Comparison of ENCODE assay signal across 23 cellular contexts in the genomic region with DNA sequence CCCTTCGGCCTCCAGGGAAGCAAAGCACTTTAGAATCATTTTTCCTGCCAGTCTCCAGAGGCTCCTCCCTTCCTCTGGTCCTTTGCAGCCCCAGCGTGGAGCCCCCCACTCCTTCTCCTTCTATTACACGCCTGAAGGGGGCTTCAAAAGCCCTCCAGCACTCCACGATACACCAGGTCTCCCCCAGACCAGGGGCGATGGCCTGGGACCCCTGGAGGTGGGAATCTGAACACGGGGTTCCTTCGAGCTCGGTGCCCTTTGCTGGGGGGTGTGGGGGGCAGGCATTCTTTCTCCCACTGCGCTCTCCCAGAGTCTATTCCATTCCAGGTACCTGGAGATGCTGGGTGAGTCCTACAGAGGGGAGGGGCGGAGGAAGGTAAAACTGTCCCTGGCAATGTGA.
DNase-seq lines count a peak whose midpoint lies in the region; ATAC-seq and TF ChIP-seq lines count a peak whose summit lies in the region.
"Had no signal": no experiment of that assay in that cellular context is flagged by ENCODE, and none has a peak within 500 bp of the region (broad histone marks: within the 10 kb centered on the region; RNA-seq: fewer than 3 reads in every experiment).

No MANE protein-coding gene starts in this region.

- no peaks in the 10 kb centered on the region for H3K23me2 ChIP-seq in H9 (ENCODE audit: insufficient read length, low read depth, low read length, poor library complexity, severe bottlenecking)

- intact Hi-C loops in Right ventricle myocardium inferior (cut with DNase I) = no loop called here
- intact Hi-C loops in IMR-90 (cut with micrococcal nuclease) = no loop called here
- intact Hi-C loops in mucosa of descending colon (cut with DNase I, micrococcal nuclease) = no loop called here

- H2AFZ ChIP-seq in IMR-90 (replicated peaks; ENCODE audit: low read length, poor library complexity) (no peak overlapping the region), H9 (ENCODE audit: low read length) (no peak overlapping the region)

- H3K9ac ChIP-seq in IMR-90 (ENCODE audit: low read depth, low read length) = no peak overlapping the region
- H3K9ac ChIP-seq in H9 (ENCODE audit: extremely low read depth, insufficient read length, low read length) = no peak overlapping the region
- H3K9ac ChIP-seq: BLaER1 treated with 17β-estradiol and CSF1 and Interleukin-3, amounts not matched to agents 10 nM and 100 nM had no signal

- no CpG with 5 or more reads among the region's 10 CpGs for WGBS in IMR-90 (ENCODE audit: extremely low coverage in 2 of 2, insufficient read length in 1 of 2), 2 experiments
- 71% methylated on average over 10 of the region's 10 CpGs for WGBS in suprapubic skin
- WGBS in H9 (ENCODE audit: extremely low coverage, insufficient read length, low lambda C conversion rate) = no CpG with 5 or more reads among the region's 10 CpGs

- no peak overlapping the region for H4K91ac ChIP-seq in IMR-90 (ENCODE audit: insufficient read depth, low read depth, low read length)
- H4K91ac ChIP-seq in H9 (ENCODE audit: insufficient read length, low read depth, low read length) = no peak overlapping the region

- H2BK12ac ChIP-seq in H9 (ENCODE audit: insufficient read length, low read depth, low read length) = no peak overlapping the region

- H4K8ac ChIP-seq in IMR-90 (ENCODE audit: low read depth in 2 of 2, low read length in 2 of 2) (no peak overlapping the region), H9 (replicated peaks; ENCODE audit: insufficient read length, low read depth, low read length) (no peak overlapping the region)

- CTCF ChIA-PET in IMR-90 (lab: Yijun Ruan, JAX) = no interaction called here

- peak overlapping the region; percentile 50 for H2AK9ac ChIP-seq in IMR-90 (replicated peaks; ENCODE audit: low read depth, low read length, poor library complexity)

- no TSS peak for BruUV-seq in IMR-90 (replicated peaks; lab: Mats Ljungman, UMichigan)

- H3K4me2 ChIP-seq in IMR-90 (ENCODE audit: low read depth, low read length) (no peak overlapping the region), H9 (ENCODE audit: insufficient read depth, insufficient read length, low read length) (no peak overlapping the region)
- H3K4me2 ChIP-seq: A549; BLaER1 treated with 17β-estradiol and CSF1 and Interleukin-3, amounts not matched to agents 10 nM and 100 nM had no signal

- H3K9me1 ChIP-seq in IMR-90 (ENCODE audit: insufficient read depth, low read length) = no peaks in the 10 kb centered on the region

- no peak overlapping the region for H3K4me3 ChIP-seq in right atrium auricular region
- H3K4me3 ChIP-seq in IMR-90 (ENCODE audit: insufficient read depth, low read depth, low read length) = no peak overlapping the region
- H3K4me3 ChIP-seq in mucosa of descending colon = no peak overlapping the region
- H3K4me3 ChIP-seq in suprapubic skin = no peak overlapping the region
- H3K4me3 ChIP-seq: A549; BLaER1 treated with 17β-estradiol and CSF1 and Interleukin-3, amounts not matched to agents 10 nM and 100 nM; GM12878; Peyer's patch had no signal

- no peak overlapping the region for H3K14ac ChIP-seq in IMR-90 (replicated peaks; ENCODE audit: low read depth, low read length)
- no peak overlapping the region for H3K14ac ChIP-seq in H9 (ENCODE audit: insufficient read depth, low read length)

- H2BK15ac ChIP-seq in IMR-90 (ENCODE audit: low read depth, low read length) (no peak overlapping the region), H9 (ENCODE audit: low read depth, low read length) (no peak overlapping the region)

- ATAC-seq in Right ventricle myocardium inferior (no peak), IMR-90 (ENCODE audit: low read depth) (no peak), mucosa of descending colon (no peak)
- ATAC-seq: A549, GM12878, HCT116 had no signal

- H3K79me2 ChIP-seq in H9 (ENCODE audit: insufficient read depth, low read length) = no peaks in the 10 kb centered on the region

- no peaks in the 10 kb centered on the region for H3K36me3 ChIP-seq in right atrium auricular region
- H3K36me3 ChIP-seq in IMR-90 (ENCODE audit: control insufficient read depth, insufficient read depth, low read length) = no peaks in the 10 kb centered on the region
- H3K36me3 ChIP-seq in mucosa of descending colon (ENCODE audit: low read depth) = no peaks in the 10 kb centered on the region
- H3K36me3 ChIP-seq in suprapubic skin = no peaks in the 10 kb centered on the region
- H3K36me3 ChIP-seq: BLaER1 treated with 17β-estradiol and CSF1 and Interleukin-3, amounts not matched to agents 10 nM and 100 nM; Peyer's patch had no signal

- no peaks in the 10 kb centered on the region for H3K27me3 ChIP-seq in right atrium auricular region
- H3K27me3 ChIP-seq in IMR-90 (ENCODE audit: control insufficient read depth, insufficient read depth, low read length) = no peaks in the 10 kb centered on the region
- peaks cover 6% of the 10 kb centered on the region for H3K27me3 ChIP-seq in suprapubic skin
- no peaks in the 10 kb centered on the region for H3K27me3 ChIP-seq in H9 (ENCODE audit: insufficient read depth, low read length)
- H3K27me3 ChIP-seq: BLaER1 treated with 17β-estradiol and CSF1 and Interleukin-3, amounts not matched to agents 10 nM and 100 nM; Peyer's patch had no signal

- no peaks in the 10 kb centered on the region for H4K20me1 ChIP-seq in IMR-90 (ENCODE audit: insufficient read depth, low read length)
- no peaks in the 10 kb centered on the region for H4K20me1 ChIP-seq in H9 (ENCODE audit: control insufficient read depth, insufficient read depth, insufficient read length)

- no peaks in the 10 kb centered on the region; a peak in 1 of 7 replicates for H3K36me3 Mint-ChIP-seq in H9 (ENCODE audit: insufficient read depth in 1 of 3, low read depth in 3 of 3)
- H3K36me3 Mint-ChIP-seq: CD8-positive, alpha-beta memory T cell had no signal

- TF ChIP-seq CTCF in right atrium auricular region (IDR thresholded peaks at IDR 0.05) (no peak), IMR-90 (conservative IDR thresholded peaks at IDR 0.05; ENCODE audit: low read depth, low read length) (no peak), mucosa of descending colon (IDR thresholded peaks at IDR 0.05) (no peak), suprapubic skin (IDR thresholded peaks at IDR 0.05) (no peak), H9 (conservative IDR thresholded peaks at IDR 0.05) (no peak)

- TF ChIP-seq EP300 in suprapubic skin (IDR thresholded peaks at IDR 0.05) = no peak

- no peak overlapping the region for H2BK20ac ChIP-seq in IMR-90 (ENCODE audit: low read depth, low read length)
- H2BK20ac ChIP-seq in H9 (ENCODE audit: low read depth, low read length, poor library complexity, severe bottlenecking) = no peak overlapping the region

- no peak overlapping the region for H3K27ac ChIP-seq in right atrium auricular region
- no peak overlapping the region for H3K27ac ChIP-seq in IMR-90 (ENCODE audit: insufficient read depth, low read length)
- no peak overlapping the region for H3K27ac ChIP-seq in suprapubic skin
- no peak overlapping the region for H3K27ac ChIP-seq in H9 (ENCODE audit: insufficient read length, low read depth, low read length)
- H3K27ac ChIP-seq: A549; BLaER1 treated with 17β-estradiol and CSF1 and Interleukin-3, amounts not matched to agents 10 nM and 100 nM; Peyer's patch had no signal

- H3K18ac ChIP-seq in IMR-90 (ENCODE audit: low read depth, low read length) (no peak overlapping the region), H9 (ENCODE audit: insufficient read length, low read depth, low read length) (no peak overlapping the region)

- dilution Hi-C loops in IMR-90 (cut with HindIII; ENCODE audit: low sequenced_read_pairs, unreplicated experiment) = no loop called here

- no peak overlapping the region for H3K4ac ChIP-seq in IMR-90 (ENCODE audit: low read depth, low read length)
- H3K4ac ChIP-seq in H9 (ENCODE audit: low read depth, low read length) = no peak overlapping the region

- H3K56ac ChIP-seq in IMR-90 (ENCODE audit: extremely low read depth, insufficient read depth, low read length) (no peak overlapping the region), H9 (ENCODE audit: insufficient read length, low read depth, low read length) (no peak overlapping the region)

- no peak overlapping the region for H3T11ph ChIP-seq in H9 (ENCODE audit: low read length)

- H3K23ac ChIP-seq in IMR-90 (ENCODE audit: low read depth, low read length) = no peak overlapping the region
- H3K23ac ChIP-seq in H9 (ENCODE audit: insufficient read length, low read depth, low read length) = no peak overlapping the region

- peaks cover 6% of the 10 kb centered on the region for H3K27me3 Mint-ChIP-seq in H9 (ENCODE audit: low read depth)
- H3K27me3 Mint-ChIP-seq: CD8-positive, alpha-beta memory T cell had no signal

- H2AK5ac ChIP-seq in IMR-90 (ENCODE audit: low read depth, low read length) = no peak overlapping the region
- no peak overlapping the region for H2AK5ac ChIP-seq in H9 (ENCODE audit: insufficient read length, low read length)

- POLR2A ChIA-PET in IMR-90 (lab: Charles Lee; ENCODE audit: unreplicated experiment) = no interaction called here

- H2BK5ac ChIP-seq in IMR-90 (ENCODE audit: low read depth, low read length, poor library complexity, severe bottlenecking) = no peak overlapping the region
- no peak overlapping the region for H2BK5ac ChIP-seq in H9 (ENCODE audit: insufficient read length, low read length)

- peaks cover 0 to under 1% of the 10 kb centered on the region in 2 experiments; a peak in 1 of 5 replicates for H3K9me3 Mint-ChIP-seq in H9

- H2BK120ac ChIP-seq in IMR-90 (ENCODE audit: low read depth, low read length) = no peak overlapping the region
- H2BK120ac ChIP-seq in H9 (ENCODE audit: low read depth, low read length, poor library complexity, severe bottlenecking) = no peak overlapping the region

- H3K9me3 ChIP-seq in right atrium auricular region (no peaks in the 10 kb centered on the region), IMR-90 (ENCODE audit: control insufficient read depth, insufficient read depth, low read length) (peaks cover 7% of the 10 kb centered on the region; the same call in 1 of the 2 replicates), mucosa of descending colon (no peaks in the 10 kb centered on the region), suprapubic skin (no peaks in the 10 kb centered on the region), H9 (ENCODE audit: control insufficient read depth, low read depth, low read length) (no peaks in the 10 kb centered on the region)
- H3K9me3 ChIP-seq: A549; BLaER1 treated with 17β-estradiol and CSF1 and Interleukin-3, amounts not matched to agents 10 nM and 100 nM; Peyer's patch had no signal

- H4K5ac ChIP-seq in IMR-90 (ENCODE audit: low read depth, low read length) = no peak overlapping the region
- H4K5ac ChIP-seq in H9 (ENCODE audit: insufficient read length, low read depth, low read length) = no peak overlapping the region

- peaks cover 5 to 16% of the 10 kb centered on the region in 2 experiments for H3K4me1 Mint-ChIP-seq in H9
- H3K4me1 Mint-ChIP-seq: CD8-positive, alpha-beta memory T cell had no signal

- no peak overlapping the region; a peak in 1 of 7 replicates for H3K27ac Mint-ChIP-seq in H9
- H3K27ac Mint-ChIP-seq: CD8-positive, alpha-beta memory T cell had no signal

- in situ Hi-C loops in IMR-90 (cut with MboI; ENCODE audit: low sequenced_read_pairs) = no loop called here

- H3K4me1 ChIP-seq in right atrium auricular region (no peaks in the 10 kb centered on the region), IMR-90 (ENCODE audit: control insufficient read depth, insufficient read depth, low read length) (no peaks in the 10 kb centered on the region), mucosa of descending colon (ENCODE audit: low read depth) (no peaks in the 10 kb centered on the region), suprapubic skin (no peaks in the 10 kb centered on the region), H9 (ENCODE audit: insufficient read depth, low read length) (no peaks in the 10 kb centered on the region; the same call in 1 of the 2 replicates)
- H3K4me1 ChIP-seq: A549, Peyer's patch had no signal

- TF ChIP-seq RAD21 in IMR-90 (IDR thresholded peaks at IDR 0.05; ENCODE audit: low read length) = no peak

- H3K4me3 Mint-ChIP-seq in H9 = no peak overlapping the region
- H3K4me3 Mint-ChIP-seq: CD8-positive, alpha-beta memory T cell had no signal

- TF ChIP-seq POLR2A in IMR-90 (IDR thresholded peaks at IDR 0.05; ENCODE audit: low read depth, low read length) = no peak
- TF ChIP-seq POLR2A in suprapubic skin (IDR thresholded peaks at IDR 0.05) = no peak

- DNase-seq in Right ventricle myocardium inferior (ENCODE audit: missing footprints) (peak; percentile 51), right atrium auricular region (ENCODE audit: low spot score) (no peak), IMR-90 (no peak), mucosa of descending colon (peak in 2 of 3 donors; percentile 4 to 27), suprapubic skin (ENCODE audit: low spot score in 2 of 2) (peak; percentile 38 to 67), NCI-H1105 treated with DMSO at 0.1 percent for 48 hours (lab: John Stamatoyannopoulos, UW) (no peak), H9 (no peak), AG20443 (ENCODE audit: low spot score) (no peak)
- DNase-seq: DMS53; EL; KBM-7; NCI-H1105; NCI-H1694; NCI-H2081 treated with DMSO at 0.1 percent for 48 hours; NCI-H748 treated with DMSO at 0.1 percent for 48 hours; NK-92 treated with Interleukin-12 subunit alpha and Interleukin-12 subunit beta, amount 100 ng/mL, for 24 hours; SHP77 had no signal

- no peaks in the 10 kb centered on the region for H3K79me1 ChIP-seq in IMR-90 (ENCODE audit: low read depth in 1 of 2, low read length in 2 of 2)
- no peaks in the 10 kb centered on the region for H3K79me1 ChIP-seq in H9 (ENCODE audit: insufficient read depth, low read depth, low read length, poor library complexity, severe bottlenecking)

Comparison
In these comparisons a context has a peak if more than half of its experiments do, and no peak if none do; other contexts are left out.
1. DNase-seq: peak in Right ventricle myocardium inferior (single experiment), mucosa of descending colon (2 of 3) and suprapubic skin (2 of 2); none in right atrium auricular region (single experiment), IMR-90 (single experiment), NCI-H1105 treated with DMSO at 0.1 percent for 48 hours (single experiment), H9 (single experiment) and AG20443 (single experiment).